16 cellular contexts compared by ENCODE assay signal in the genomic region with DNA sequence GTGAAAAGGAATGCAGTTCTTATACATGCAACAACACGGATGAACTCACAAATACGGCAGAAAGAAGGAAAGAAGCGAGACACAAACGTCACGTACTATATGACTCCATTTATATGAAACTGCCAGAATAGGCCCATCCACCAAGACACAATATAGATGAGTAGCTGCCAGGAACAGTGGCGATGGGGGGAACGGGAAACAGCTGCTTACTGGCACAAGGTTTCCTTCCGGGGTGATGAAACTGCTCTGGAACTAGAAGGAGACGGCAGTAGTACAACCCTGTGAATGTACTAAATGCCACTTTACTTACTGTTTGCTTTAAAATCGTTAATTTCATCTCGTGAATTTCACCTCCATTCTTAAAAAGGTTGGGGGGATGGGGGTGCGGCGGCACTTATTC.
"Had no signal": no experiment of that assay in that cellular context is flagged by ENCODE, and none has a peak within 500 bp of the region (broad histone marks: within the 10 kb centered on the region; RNA-seq: fewer than 3 reads in every experiment).

No MANE protein-coding gene starts in this region.

- H3K27me3 ChIP-seq: body of pancreas, foreskin keratinocyte, ovary, stomach, testis had no signal

- H3K36me3 ChIP-seq: ovary had no signal

- H3K4me1 Mint-ChIP-seq: activated naive CD4-positive, alpha-beta T cell treated with anti-CD3 and anti-CD28 coated beads, Interleukin-2, amount 10 ng/mL, durations not matched to agents 7 days and 5 days had no signal

- H3K4me3 ChIP-seq: body of pancreas, coronary artery, ovary, stomach, testis had no signal

- H3K27ac Mint-ChIP-seq: activated naive CD4-positive, alpha-beta T cell treated with anti-CD3 and anti-CD28 coated beads, Interleukin-2, amount 10 ng/mL, durations not matched to agents 7 days and 5 days had no signal

- H3K27ac ChIP-seq: body of pancreas, coronary artery, foreskin keratinocyte, ovary, testis had no signal

- H3K4me3 Mint-ChIP-seq: activated naive CD4-positive, alpha-beta T cell treated with anti-CD3 and anti-CD28 coated beads, Interleukin-2, amount 10 ng/mL, durations not matched to agents 7 days and 5 days; immature natural killer cell; nephron had no signal

- H3K4me1 ChIP-seq: body of pancreas, foreskin keratinocyte had no signal

- H3K9me3 ChIP-seq: body of pancreas, ovary, stomach, testis had no signal

- ATAC-seq: body of pancreas, foreskin keratinocyte, sciatic nerve had no signal

- H3K27me3 Mint-ChIP-seq: activated naive CD4-positive, alpha-beta T cell treated with anti-CD3 and anti-CD28 coated beads, Interleukin-2, amount 10 ng/mL, durations not matched to agents 7 days and 5 days had no signal

- DNase-seq: activated CD4-positive, alpha-beta T cell treated with anti-CD3 and anti-CD28 coated beads, Interleukin-2, amount 50 U/mL, for 4 hours; activated CD4-positive, CD25-positive, alpha-beta regulatory T cell treated with anti-CD3 and anti-CD28 coated beads, Interleukin-2, amount 50 U/mL, for 72 hours; activated naive CD4-positive, alpha-beta T cell treated with anti-CD3 and anti-CD28 coated beads, Interleukin-2, amount 10 ng/mL, durations not matched to agents 7 days and 5 days; body of pancreas; central memory CD4-positive, alpha-beta T cell; effector CD8-positive, alpha-beta T cell; immature natural killer cell; mesendoderm; ovary; stomach; T1000; testis had no signal

- H3K9me3 Mint-ChIP-seq: activated naive CD4-positive, alpha-beta T cell treated with anti-CD3 and anti-CD28 coated beads, Interleukin-2, amount 10 ng/mL, durations not matched to agents 7 days and 5 days; immature natural killer cell had no signal
